In genomic region chr10:80699602-80700039, GRCh38 we compare ENCODE assay signal across 8 cellular contexts.
A peak's percentile ranks its signal among the peaks of the same experiment; 100 is the strongest.
DNase-seq lines count a peak whose midpoint lies in the region; TF ChIP-seq lines count a peak whose summit lies in the region.

No MANE protein-coding gene starts in this region.

- no peak overlapping the region for H3K4me3 ChIP-seq in SJCRH30

- no peaks in the 10 kb centered on the region for H3K4me1 ChIP-seq in SJCRH30

- H3K27me3 Mint-ChIP-seq in glutamatergic neuron (ENCODE audit: unreplicated experiment): peaks cover 4% of the 10 kb centered on the region

- H3K9me3 Mint-ChIP-seq in glutamatergic neuron (ENCODE audit: unreplicated experiment): no peaks in the 10 kb centered on the region

- peak; percentile 22 for DNase-seq in GDM1 (lab: John Stamatoyannopoulos, UW)
- peak; percentile 20 for DNase-seq in GOT3 (lab: John Stamatoyannopoulos, UW)
- DNase-seq in LHCN-M2 (ENCODE audit: low read depth): peak; percentile 28
- peak; percentile 76 to 86 for DNase-seq in SJCRH30
- peak; percentile 30 for DNase-seq in activated gamma-delta T cell treated with anti-CD3 and anti-CD28 coated beads, Interleukin-2, amount 50 U/mL, for 16 hours (ENCODE audit: low read depth)
- peak; percentile 96 for DNase-seq in glutamatergic neuron
- DNase-seq in pons (ENCODE audit: low spot score): peak; percentile 59
- DNase-seq in ureter (ENCODE audit: low spot score): peak; percentile 83

- peak; percentile 91 for TF ChIP-seq CTCF in glutamatergic neuron (IDR thresholded peaks at IDR 0.05; ENCODE audit: partially characterized antibody, unreplicated experiment)

- H3K36me3 Mint-ChIP-seq in glutamatergic neuron (ENCODE audit: unreplicated experiment): no peaks in the 10 kb centered on the region

- H3K27ac Mint-ChIP-seq in glutamatergic neuron (ENCODE audit: unreplicated experiment): no peak overlapping the region

- H3K4me1 Mint-ChIP-seq in glutamatergic neuron (ENCODE audit: low read depth, unreplicated experiment): peaks cover 37% of the 10 kb centered on the region

- no peaks in the 10 kb centered on the region for H3K9me3 ChIP-seq in SJCRH30 (replicated peaks)

- no peaks in the 10 kb centered on the region for H3K36me3 ChIP-seq in SJCRH30

- H3K27ac ChIP-seq in SJCRH30: no peak overlapping the region

- H3K27me3 ChIP-seq in SJCRH30: no peaks in the 10 kb centered on the region; the same call in 1 of the 2 replicates

- no peak overlapping the region for H3K4me3 Mint-ChIP-seq in glutamatergic neuron (ENCODE audit: unreplicated experiment)

Comparison
In these comparisons a context has a peak if more than half of its experiments do, and no peak if none do; other contexts are left out.
1. DNase-seq: peak in every context shown above with its lines; median percentile 96 in glutamatergic neuron; 83 in ureter; 81 in SJCRH30; 59 in pons; 30 in activated gamma-delta T cell treated with anti-CD3 and anti-CD28 coated beads, Interleukin-2, amount 50 U/mL, for 16 hours; 28 in LHCN-M2; 22 in GDM1; 20 in GOT3.